In the genomic region with DNA sequence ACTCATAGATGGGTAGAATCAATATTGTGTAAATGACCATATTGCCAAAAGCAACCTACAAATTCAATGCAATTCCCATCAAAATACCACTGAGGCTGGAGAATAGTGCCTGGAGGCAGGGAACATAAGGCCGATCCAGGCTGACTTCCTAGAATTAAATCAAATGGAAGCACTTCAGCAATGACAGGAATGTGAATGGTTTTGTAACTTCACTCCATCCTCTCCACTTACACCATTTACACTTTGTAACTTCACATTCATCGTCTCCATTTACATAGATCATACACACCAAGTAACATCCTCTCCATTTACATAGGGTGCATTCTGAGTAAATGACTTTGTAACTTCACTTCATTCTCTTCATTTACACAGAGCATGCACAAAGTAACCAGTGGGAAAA, we compare ENCODE assay signal across 21 cellular contexts. TPM values are rescaled to one million over a fixed set of nuclear protein-coding genes. Genes with fewer than 3 reads are reported as not detected.
DNase-seq lines count a peak whose midpoint lies in the region; ATAC-seq and TF ChIP-seq lines count a peak whose summit lies in the region.
"Had no signal": no experiment of that assay in that cellular context is flagged by ENCODE, and none has a peak within 500 bp of the region (broad histone marks: within the 10 kb centered on the region; RNA-seq: fewer than 3 reads in every experiment).

No MANE protein-coding gene starts in this region.

- WGBS in psoas muscle, 3 donors: 27 to 52% (median 35%) methylated on average over 2 of the region's 2 CpGs

- no peaks in the 10 kb centered on the region for H3K9me2 ChIP-seq in OCI-LY7 (ENCODE audit: insufficient read depth, low read length)

- H3K4me3 ChIP-seq in OCI-LY7 (ENCODE audit: low read depth, low read length, poor library complexity, severe bottlenecking) (no peak overlapping the region), psoas muscle (no peak overlapping the region)
- H3K4me3 ChIP-seq: suprapubic skin had no signal

- H2AFZ ChIP-seq in OCI-LY7 (ENCODE audit: low read length): peak overlapping the region; percentile 41; the same call in 1 of the 2 replicates

- no peaks in the 10 kb centered on the region for H3K36me3 ChIP-seq in OCI-LY7 (ENCODE audit: insufficient read depth, low read length)
- no peaks in the 10 kb centered on the region for H3K36me3 ChIP-seq in psoas muscle (ENCODE audit: insufficient read depth in 1 of 2, low read depth in 1 of 2)
- H3K36me3 ChIP-seq: suprapubic skin had no signal

- no peaks in the 10 kb centered on the region for H3K79me2 ChIP-seq in OCI-LY7 (ENCODE audit: insufficient read depth, low read depth, low read length)

- no TSS peak for BruUV-seq in OCI-LY7 (replicated peaks; lab: Mats Ljungman, UMichigan)

- POLR2A ChIA-PET in OCI-LY7 (lab: Charles Lee): no interaction called here

- no peak overlapping the region for H3K27ac ChIP-seq in OCI-LY7 (ENCODE audit: low read depth, low read length, poor library complexity, severe bottlenecking)
- peak overlapping the region; percentile 62 for H3K27ac ChIP-seq in psoas muscle
- H3K27ac ChIP-seq: RWPE1, suprapubic skin had no signal

- TF ChIP-seq CTCF in OCI-LY7 (conservative IDR thresholded peaks at IDR 0.05; ENCODE audit: low read length): no peak
- no peak for TF ChIP-seq CTCF in psoas muscle (IDR thresholded peaks at IDR 0.05)

- H3K27me3 ChIP-seq in psoas muscle (ENCODE audit: insufficient read depth in 3 of 3, low read length in 2 of 3): no peaks in the 10 kb centered on the region
- H3K27me3 ChIP-seq: suprapubic skin had no signal

- no peaks in the 10 kb centered on the region for H4K20me1 ChIP-seq in OCI-LY7 (ENCODE audit: insufficient read depth, low read length)

- DNase-seq in GM04503 (ENCODE audit: low read depth) (peak; percentile 16), OCI-LY7 (ENCODE audit: low spot score) (no peak), fibroblast of peridontal ligament (ENCODE audit: extremely low read depth) (peak; percentile 62), psoas muscle (no peak), left ventricle myocardium superior (no peak), NCI-H524 (lab: John Stamatoyannopoulos, UW) (no peak), pons (ENCODE audit: low spot score) (no peak), NOMO-1 treated with dmso at 0.1 percent for 144 hours (lab: John Stamatoyannopoulos, UW; ENCODE audit: unreplicated experiment) (no peak)
- DNase-seq: activated naive CD8-positive, alpha-beta T cell treated with anti-CD3 and anti-CD28 coated beads, Interleukin-2, amount 50 U/mL, for 24 hours; GOT3; MV-4-11; NCI-H774; right cardiac atrium; stimulated activated CD4-positive, alpha-beta T cell treated with anti-CD3 and anti-CD28 coated beads, Interleukin-4, amount 100 ng/mL, for 1 hour; T-cell had no signal

- H3K4me2 ChIP-seq in OCI-LY7 (ENCODE audit: low read length): no peak overlapping the region

- H3K4me1 ChIP-seq in OCI-LY7 (ENCODE audit: insufficient read depth, low read length, poor library complexity, severe bottlenecking): peaks cover 7% of the 10 kb centered on the region
- peaks cover 14% of the 10 kb centered on the region for H3K4me1 ChIP-seq in psoas muscle
- H3K4me1 ChIP-seq: suprapubic skin had no signal

- no peaks in the 10 kb centered on the region for H3K9me3 ChIP-seq in OCI-LY7 (ENCODE audit: low read length)
- H3K9me3 ChIP-seq in psoas muscle: no peaks in the 10 kb centered on the region
- H3K9me3 ChIP-seq: suprapubic skin had no signal

- CTCF ChIA-PET in OCI-LY7 (lab: Charles Lee; ENCODE audit: unreplicated experiment): no interaction called here

- ATAC-seq in psoas muscle (peak in 3 of 4 donors; percentile 15 to 31 (median 23)), left ventricle myocardium superior (no peak)
- ATAC-seq: activated naive CD8-positive, alpha-beta T cell treated with anti-CD3 and anti-CD28 coated beads, Interleukin-2, amount 50 U/mL, for 24 hours; right cardiac atrium; T-cell had no signal

- intact Hi-C loops in OCI-LY7 (cut with micrococcal nuclease; ENCODE audit: unreplicated experiment): no loop called here
- intact Hi-C loops in psoas muscle (cut with DNase I): loop anchor here (5.0 kb wide), 2 partner anchors 35 to 40 kb away; no protein-coding TSS in a partner anchor
- intact Hi-C loops in left ventricle myocardium superior (cut with micrococcal nuclease): no loop called here

RNA-seq across cellular contexts. Expression of gene STRIT1, which starts 11.6 kb away (rescaled TPM):
- total RNA-seq in OCI-LY7 (2014; rRNA removed; shearing (Covaris generic)): not detected in 2 replicates
- total RNA-seq in OCI-LY7 (2022): not detected in 2 replicates
- total RNA-seq in psoas muscle: 1,000 to 10,000 TPM in 2 of 4 donors, 100 to 1,000 TPM in 2; 714 to 1,417 (median 917) TPM
- polyA plus RNA-seq in psoas muscle: 1,000 to 10,000 TPM in 2 of 3 donors, 100 to 1,000 TPM in 1; 856 to 1,389 (median 1,075) TPM
- 0.79 TPM for total RNA-seq in left ventricle myocardium superior
- total RNA-seq: cerebellum, glomerular endothelial cell, mesenteric fat pad, suprapubic skin, T-cell had no signal
- polyA plus RNA-seq: keratinocyte had no signal

Comparison
In these comparisons a context has a peak if more than half of its experiments do, and no peak if none do; other contexts are left out.
1. DNase-seq: peak in GM04503 (single experiment) and fibroblast of peridontal ligament (single experiment); none in OCI-LY7 (single experiment), psoas muscle (0 of 2), left ventricle myocardium superior (single experiment), NCI-H524 (0 of 2), pons (single experiment) and NOMO-1 treated with dmso at 0.1 percent for 144 hours (single experiment).
2. RNA of gene STRIT1, which starts 11.6 kb away (total RNA-seq): 714 to 1,417 TPM in psoas muscle; 0.79 TPM in left ventricle myocardium superior (single experiment) and not detected in OCI-LY7; every median in the first group is over 100 times any median in the second.
3. intact Hi-C loops: an anchor here in psoas muscle (5.0 kb wide); none called in OCI-LY7 and left ventricle myocardium superior.